8 cellular contexts compared by ENCODE assay signal in genomic region chr17:32444301-32445074, GRCh38.
DNase-seq lines count a peak whose midpoint lies in the region; ATAC-seq and TF ChIP-seq lines count a peak whose summit lies in the region.

PSMD11 (plus strand) TSS chr17:32444510; CDS start chr17:32444524, 14 bp downstream.

- DNase-seq in AG09319 (ENCODE audit: extremely low read depth, low read depth) (peak; percentile 90), NCI-H345 (lab: John Stamatoyannopoulos, UW) (peak; percentile 97), inferior parietal cortex (ENCODE audit: extremely low spot score) (peak; percentile 91)
- peak; percentile 98 to 99 (median 99) for DNase-seq in activated CD4-positive, CD25-positive, alpha-beta regulatory T cell (lab: John Stamatoyannopoulos, UW)
- DNase-seq in central memory CD4-positive, alpha-beta T cell = peak; percentile 98
- DNase-seq in stimulated activated CD4-positive, alpha-beta T cell treated with anti-CD3 and anti-CD28 coated beads, Interleukin-12 subunit alpha, Interleukin-12 subunit beta, amount 100 ng/mL, for 24 hours (ENCODE audit: low read depth in 2 of 2) = peak; percentile 98 to 99

- TF ChIP-seq CTCF in AG09319 (IDR thresholded peaks at IDR 0.05; ENCODE audit: low read depth, low read length) = peak; percentile 85

- TF ChIP-seq POLR2A in GM18951 (IDR thresholded peaks at IDR 0.05; ENCODE audit: extremely low read depth, insufficient read depth, insufficient read length) = peak; percentile 77

- peak; percentile 89 for ATAC-seq in HG03196 (IDR thresholded peaks at IDR 0.05; ENCODE audit: unreplicated experiment)

- in situ Hi-C loops in GM18951 (cut with MboI; ENCODE audit: low sequenced_read_pairs, unreplicated experiment) = no loop called here

Comparison
In these comparisons a context has a peak if more than half of its experiments do, and no peak if none do; other contexts are left out.
1. Peak in every context shown above with its lines: DNase-seq and ATAC-seq.